1 cellular context compared by ENCODE assay signal in the genomic region with DNA sequence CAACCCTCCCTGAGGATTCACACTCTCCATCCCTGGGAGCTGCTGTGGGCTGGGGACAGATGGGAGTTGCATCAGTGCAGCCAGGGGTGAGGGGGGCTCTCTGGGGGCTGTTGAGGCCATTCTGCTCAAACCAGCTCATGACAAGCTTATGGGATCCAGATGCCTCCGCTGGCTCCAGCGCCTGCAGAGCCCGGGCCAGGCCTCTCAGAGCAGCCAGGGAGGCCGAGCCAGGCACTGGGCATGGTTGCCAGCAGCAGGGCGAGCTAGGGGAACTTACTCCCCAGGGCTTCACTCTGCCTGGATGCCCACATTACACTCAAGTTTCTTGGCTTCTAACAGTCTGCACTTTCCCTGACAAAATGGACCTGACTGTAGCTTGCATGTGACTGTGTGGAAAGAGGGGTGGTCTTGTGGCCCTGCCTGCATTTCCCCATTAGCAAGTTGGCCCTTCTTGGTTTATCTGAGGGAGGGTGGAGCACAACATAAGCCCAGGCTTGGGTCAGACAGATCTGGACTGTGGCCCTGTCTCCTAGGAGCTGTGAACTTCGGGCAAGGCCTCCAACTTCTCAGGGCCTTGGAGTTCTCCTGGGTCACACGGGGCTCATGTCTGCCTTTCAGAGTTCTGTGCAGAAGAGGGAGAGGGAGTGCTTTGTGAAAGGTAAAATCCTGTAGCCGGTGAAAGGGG.
TF ChIP-seq lines count a peak whose summit lies in the region.

No MANE protein-coding gene starts in this region.

TF ChIP-seq in H1, 55 proteins besides CTCF, POLR2A, EP300 and RAD21:
- TF ChIP-seq KDM4A (IDR thresholded peaks at IDR 0.05; ENCODE audit: low read depth, low read length, severe bottlenecking) (no peak), RXRA (IDR thresholded peaks at IDR 0.05; ENCODE audit: insufficient read depth, low read depth, low read length) (no peak), MAFK (IDR thresholded peaks at IDR 0.05; ENCODE audit: low read depth, low read length) (no peak), CTBP2 (IDR thresholded peaks at IDR 0.05; ENCODE audit: borderline replicate concordance, insufficient read depth, insufficient read length, low read length) (no peak), EZH2 (IDR thresholded peaks at IDR 0.05; ENCODE audit: low read depth, low read length, severe bottlenecking) (no peak), HDAC2 (IDR thresholded peaks at IDR 0.05; ENCODE audit: borderline replicate concordance in 1 of 2, low read depth in 2 of 2, low read length in 2 of 2) (no peak), NANOG (IDR thresholded peaks at IDR 0.05; ENCODE audit: insufficient read depth, low read depth, low read length, poor library complexity, severe bottlenecking) (no peak), NRF1 (IDR thresholded peaks at IDR 0.05; ENCODE audit: low read depth, low read length) (no peak), BACH1 (IDR thresholded peaks at IDR 0.05; ENCODE audit: low read length) (no peak), TEAD4 (IDR thresholded peaks at IDR 0.05; ENCODE audit: low read depth, low read length) (no peak), TBP (IDR thresholded peaks at IDR 0.05; ENCODE audit: low read depth, low read length) (no peak), TAF1 (IDR thresholded peaks at IDR 0.05; ENCODE audit: low read depth, low read length) (no peak), CBX5 (IDR thresholded peaks at IDR 0.05; ENCODE audit: low read depth, low read length) (no peak), RBBP5 (IDR thresholded peaks at IDR 0.05; ENCODE audit: borderline replicate concordance, low read depth, low read length) (no peak), JUN (IDR thresholded peaks at IDR 0.05; ENCODE audit: low read depth, low read length) (no peak)
- TF ChIP-seq, protein P1, sequence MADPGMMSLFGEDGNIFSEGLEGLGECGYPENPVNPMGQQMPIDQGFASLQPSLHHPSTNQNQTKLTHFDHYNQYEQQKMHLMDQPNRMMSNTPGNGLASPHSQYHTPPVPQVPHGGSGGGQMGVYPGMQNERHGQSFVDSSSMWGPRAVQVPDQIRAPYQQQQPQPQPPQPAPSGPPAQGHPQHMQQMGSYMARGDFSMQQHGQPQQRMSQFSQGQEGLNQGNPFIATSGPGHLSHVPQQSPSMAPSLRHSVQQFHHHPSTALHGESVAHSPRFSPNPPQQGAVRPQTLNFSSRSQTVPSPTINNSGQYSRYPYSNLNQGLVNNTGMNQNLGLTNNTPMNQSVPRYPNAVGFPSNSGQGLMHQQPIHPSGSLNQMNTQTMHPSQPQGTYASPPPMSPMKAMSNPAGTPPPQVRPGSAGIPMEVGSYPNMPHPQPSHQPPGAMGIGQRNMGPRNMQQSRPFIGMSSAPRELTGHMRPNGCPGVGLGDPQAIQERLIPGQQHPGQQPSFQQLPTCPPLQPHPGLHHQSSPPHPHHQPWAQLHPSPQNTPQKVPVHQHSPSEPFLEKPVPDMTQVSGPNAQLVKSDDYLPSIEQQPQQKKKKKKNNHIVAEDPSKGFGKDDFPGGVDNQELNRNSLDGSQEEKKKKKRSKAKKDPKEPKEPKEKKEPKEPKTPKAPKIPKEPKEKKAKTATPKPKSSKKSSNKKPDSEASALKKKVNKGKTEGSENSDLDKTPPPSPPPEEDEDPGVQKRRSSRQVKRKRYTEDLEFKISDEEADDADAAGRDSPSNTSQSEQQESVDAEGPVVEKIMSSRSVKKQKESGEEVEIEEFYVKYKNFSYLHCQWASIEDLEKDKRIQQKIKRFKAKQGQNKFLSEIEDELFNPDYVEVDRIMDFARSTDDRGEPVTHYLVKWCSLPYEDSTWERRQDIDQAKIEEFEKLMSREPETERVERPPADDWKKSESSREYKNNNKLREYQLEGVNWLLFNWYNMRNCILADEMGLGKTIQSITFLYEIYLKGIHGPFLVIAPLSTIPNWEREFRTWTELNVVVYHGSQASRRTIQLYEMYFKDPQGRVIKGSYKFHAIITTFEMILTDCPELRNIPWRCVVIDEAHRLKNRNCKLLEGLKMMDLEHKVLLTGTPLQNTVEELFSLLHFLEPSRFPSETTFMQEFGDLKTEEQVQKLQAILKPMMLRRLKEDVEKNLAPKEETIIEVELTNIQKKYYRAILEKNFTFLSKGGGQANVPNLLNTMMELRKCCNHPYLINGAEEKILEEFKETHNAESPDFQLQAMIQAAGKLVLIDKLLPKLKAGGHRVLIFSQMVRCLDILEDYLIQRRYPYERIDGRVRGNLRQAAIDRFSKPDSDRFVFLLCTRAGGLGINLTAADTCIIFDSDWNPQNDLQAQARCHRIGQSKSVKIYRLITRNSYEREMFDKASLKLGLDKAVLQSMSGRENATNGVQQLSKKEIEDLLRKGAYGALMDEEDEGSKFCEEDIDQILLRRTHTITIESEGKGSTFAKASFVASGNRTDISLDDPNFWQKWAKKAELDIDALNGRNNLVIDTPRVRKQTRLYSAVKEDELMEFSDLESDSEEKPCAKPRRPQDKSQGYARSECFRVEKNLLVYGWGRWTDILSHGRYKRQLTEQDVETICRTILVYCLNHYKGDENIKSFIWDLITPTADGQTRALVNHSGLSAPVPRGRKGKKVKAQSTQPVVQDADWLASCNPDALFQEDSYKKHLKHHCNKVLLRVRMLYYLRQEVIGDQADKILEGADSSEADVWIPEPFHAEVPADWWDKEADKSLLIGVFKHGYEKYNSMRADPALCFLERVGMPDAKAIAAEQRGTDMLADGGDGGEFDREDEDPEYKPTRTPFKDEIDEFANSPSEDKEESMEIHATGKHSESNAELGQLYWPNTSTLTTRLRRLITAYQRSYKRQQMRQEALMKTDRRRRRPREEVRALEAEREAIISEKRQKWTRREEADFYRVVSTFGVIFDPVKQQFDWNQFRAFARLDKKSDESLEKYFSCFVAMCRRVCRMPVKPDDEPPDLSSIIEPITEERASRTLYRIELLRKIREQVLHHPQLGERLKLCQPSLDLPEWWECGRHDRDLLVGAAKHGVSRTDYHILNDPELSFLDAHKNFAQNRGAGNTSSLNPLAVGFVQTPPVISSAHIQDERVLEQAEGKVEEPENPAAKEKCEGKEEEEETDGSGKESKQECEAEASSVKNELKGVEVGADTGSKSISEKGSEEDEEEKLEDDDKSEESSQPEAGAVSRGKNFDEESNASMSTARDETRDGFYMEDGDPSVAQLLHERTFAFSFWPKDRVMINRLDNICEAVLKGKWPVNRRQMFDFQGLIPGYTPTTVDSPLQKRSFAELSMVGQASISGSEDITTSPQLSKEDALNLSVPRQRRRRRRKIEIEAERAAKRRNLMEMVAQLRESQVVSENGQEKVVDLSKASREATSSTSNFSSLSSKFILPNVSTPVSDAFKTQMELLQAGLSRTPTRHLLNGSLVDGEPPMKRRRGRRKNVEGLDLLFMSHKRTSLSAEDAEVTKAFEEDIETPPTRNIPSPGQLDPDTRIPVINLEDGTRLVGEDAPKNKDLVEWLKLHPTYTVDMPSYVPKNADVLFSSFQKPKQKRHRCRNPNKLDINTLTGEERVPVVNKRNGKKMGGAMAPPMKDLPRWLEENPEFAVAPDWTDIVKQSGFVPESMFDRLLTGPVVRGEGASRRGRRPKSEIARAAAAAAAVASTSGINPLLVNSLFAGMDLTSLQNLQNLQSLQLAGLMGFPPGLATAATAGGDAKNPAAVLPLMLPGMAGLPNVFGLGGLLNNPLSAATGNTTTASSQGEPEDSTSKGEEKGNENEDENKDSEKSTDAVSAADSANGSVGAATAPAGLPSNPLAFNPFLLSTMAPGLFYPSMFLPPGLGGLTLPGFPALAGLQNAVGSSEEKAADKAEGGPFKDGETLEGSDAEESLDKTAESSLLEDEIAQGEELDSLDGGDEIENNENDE (IDR thresholded peaks at IDR 0.05; ENCODE audit: insufficient replicate concordance, low read length): no peak
- TF ChIP-seq, protein P2, sequence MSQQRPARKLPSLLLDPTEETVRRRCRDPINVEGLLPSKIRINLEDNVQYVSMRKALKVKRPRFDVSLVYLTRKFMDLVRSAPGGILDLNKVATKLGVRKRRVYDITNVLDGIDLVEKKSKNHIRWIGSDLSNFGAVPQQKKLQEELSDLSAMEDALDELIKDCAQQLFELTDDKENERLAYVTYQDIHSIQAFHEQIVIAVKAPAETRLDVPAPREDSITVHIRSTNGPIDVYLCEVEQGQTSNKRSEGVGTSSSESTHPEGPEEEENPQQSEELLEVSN (IDR thresholded peaks at IDR 0.05): no peak
